Comparison of ENCODE assay signal across 13 cellular contexts in genomic region chr4:76850010-76850441, GRCh38. TPM values are rescaled to one million over a fixed set of nuclear protein-coding genes. Genes with fewer than 3 reads are reported as not detected.
DNase-seq lines count a peak whose midpoint lies in the region; ATAC-seq, FAIRE-seq and TF ChIP-seq lines count a peak whose summit lies in the region.
"Had no signal": no experiment of that assay in that cellular context is flagged by ENCODE, and none has a peak within 500 bp of the region (broad histone marks: within the 10 kb centered on the region; RNA-seq: fewer than 3 reads in every experiment).

No MANE protein-coding gene starts in this region.

- H3K36me3 ChIP-seq in Panc1 (ENCODE audit: control insufficient read depth, insufficient read depth, low read length) (no peaks in the 10 kb centered on the region), pancreas (no peaks in the 10 kb centered on the region)
- H3K36me3 ChIP-seq: stomach had no signal

- H3K27me3 ChIP-seq in Panc1 (ENCODE audit: control insufficient read depth, insufficient read depth, low read length), result no peaks in the 10 kb centered on the region
- no peaks in the 10 kb centered on the region for H3K27me3 ChIP-seq in pancreas
- H3K27me3 ChIP-seq: stomach had no signal

- POLR2A ChIA-PET in Panc1 (lab: Charles Lee), result no interaction called here

- in situ Hi-C loops in Panc1 (cut with HindIII; ENCODE audit: low pct_unique_long_range_greater_than_20kb, low sequenced_read_pairs), result no loop called here

- no peak overlapping the region for H3K4me3 ChIP-seq in Panc1 (ENCODE audit: low read depth in 2 of 2, low read length in 2 of 2)
- H3K4me3 ChIP-seq in pancreas, result no peak overlapping the region
- H3K4me3 ChIP-seq: stomach had no signal

- no peak for FAIRE-seq in pancreas (lab: Jason Lieb, UNC)
- FAIRE-seq: G401.6 had no signal

- CTCF ChIA-PET in Panc1 (lab: Charles Lee), result no interaction called here

- H3K27ac ChIP-seq in Panc1 (ENCODE audit: low read length), result 0 out of 2 replicates have a peak overlapping the region, but pooled peaks have one; percentile 59
- H3K27ac ChIP-seq in pancreas, result no peak overlapping the region
- H3K27ac ChIP-seq: stomach had no signal

- WGBS in pancreas, 2 donors, result 57 to 63% methylated on average over 4 of the region's 4 CpGs

- TF ChIP-seq CTCF in Panc1 (IDR thresholded peaks at IDR 0.05) (no peak), pancreas (IDR thresholded peaks at IDR 0.05) (no peak)

- intact Hi-C loops in Panc1 (cut with micrococcal nuclease; ENCODE audit: unreplicated experiment) (no loop called here), pancreas (cut with DNase I) (no loop called here)

- no TSS peak for BruUV-seq in Panc1 (replicated peaks; lab: Mats Ljungman, UMichigan)

- peak; percentile 88 for ATAC-seq in Panc1
- peak; percentile 82 for ATAC-seq in esophagus mucosa
- ATAC-seq in pancreas, result peak in 3 of 4 donors; percentile 29 to 74 (median 58)
- no peak for ATAC-seq in HG02938 (IDR thresholded peaks at IDR 0.05; ENCODE audit: unreplicated experiment)
- no peak for ATAC-seq in GM21526 (IDR thresholded peaks at IDR 0.05; ENCODE audit: low FRiP score, unreplicated experiment)

- no peaks in the 10 kb centered on the region for H3K9me3 ChIP-seq in Panc1 (ENCODE audit: control insufficient read depth, insufficient read depth, low read depth, low read length)
- H3K9me3 ChIP-seq in pancreas, result no peaks in the 10 kb centered on the region
- H3K9me3 ChIP-seq: stomach had no signal

- DNase-seq in EL (peak; percentile 85), Panc1 (ENCODE audit: low read depth, low spot score) (no peak), pancreas (peak in 1 of 6 donors; percentile 24), CD1c-positive myeloid dendritic cell (ENCODE audit: extremely low spot score) (no peak), NCI-H2081 (lab: John Stamatoyannopoulos, UW) (no peak)
- DNase-seq: activated CD4-positive, alpha-beta memory T cell treated with anti-CD3 and anti-CD28 coated beads for 36 hours; mesendoderm; NCI-H2227 treated with DMSO at 0.1 percent for 48 hours; stomach had no signal

- H3K4me1 ChIP-seq in Panc1 (ENCODE audit: control insufficient read depth, insufficient read depth, low read length) (peaks cover 3% of the 10 kb centered on the region), pancreas (no peaks in the 10 kb centered on the region)
- H3K4me1 ChIP-seq: stomach had no signal

RNA-seq across cellular contexts. Expression of gene SOWAHB, which starts 47.9 kb away (rescaled TPM):
- total RNA-seq in Panc1 (2021; ENCODE audit: unreplicated experiment), result 4.0 TPM
- 1.9 TPM for polyA plus RNA-seq in Panc1 (2012; ENCODE audit: insufficient read length)
- total RNA-seq in esophagus mucosa, result 9.6 TPM
- total RNA-seq in pancreas, result 1 to 10 TPM; 2.1 to 4.2 (median 2.9) TPM
- polyA plus RNA-seq in pancreas, result 1 to 10 TPM in 1 of 2 donors, under 1 TPM in 1; 0.53 to 1.2 TPM
- total RNA-seq: activated CD4-positive, alpha-beta memory T cell treated with anti-CD3 and anti-CD28 coated beads for 36 hours had no signal

Comparison
In these comparisons a context has a peak if more than half of its experiments do, and no peak if none do; other contexts are left out.
1. ATAC-seq: peak in Panc1 (single experiment), esophagus mucosa (single experiment) and pancreas (3 of 4); none in HG02938 (single experiment) and GM21526 (single experiment).